ENCODE assay signal across 9 cellular contexts in genomic region chrX:48736303-48736702, GRCh38. TPM values are rescaled to one million over a fixed set of nuclear protein-coding genes. Genes with fewer than 3 reads are reported as not detected.
DNase-seq lines count a peak whose midpoint lies in the region; ATAC-seq and TF ChIP-seq lines count a peak whose summit lies in the region.
"Had no signal": no experiment of that assay in that cellular context is flagged by ENCODE, and none has a peak within 500 bp of the region (broad histone marks: within the 10 kb centered on the region; RNA-seq: fewer than 3 reads in every experiment).

No MANE protein-coding gene starts in this region.

- H4K20me1 ChIP-seq in hepatocyte (ENCODE audit: insufficient read depth, poor library complexity, severe bottlenecking), result no peaks in the 10 kb centered on the region

- 80% methylated on average over 1 of the region's 1 CpG for WGBS in right cardiac atrium
- WGBS in hepatocyte (ENCODE audit: low lambda C conversion rate, missing lambda C conversion rate), result 91% methylated on average over 1 of the region's 1 CpG

- H3K4me2 ChIP-seq in hepatocyte, result peak overlapping the region; percentile 71

- in situ Hi-C loops in ACHN (cut with HindIII; ENCODE audit: low pct_ligation_motif_present, low pct_unique_long_range_greater_than_20kb, low sequenced_read_pairs), result no loop called here

- H3K27me3 ChIP-seq in right cardiac atrium (ENCODE audit: control insufficient read depth, insufficient read depth) (no peaks in the 10 kb centered on the region), right atrium auricular region (no peaks in the 10 kb centered on the region), WERI-Rb-1 (ENCODE audit: insufficient read depth, low read depth, severe bottlenecking) (peaks cover 10% of the 10 kb centered on the region), hepatocyte (no peaks in the 10 kb centered on the region)

- no peak for ATAC-seq in right cardiac atrium

- no peaks in the 10 kb centered on the region for H3K9me3 ChIP-seq in right cardiac atrium (ENCODE audit: control insufficient read depth, low read length)
- no peaks in the 10 kb centered on the region for H3K9me3 ChIP-seq in right atrium auricular region
- peaks cover 4% of the 10 kb centered on the region for H3K9me3 ChIP-seq in WERI-Rb-1 (ENCODE audit: severe bottlenecking)
- H3K9me3 ChIP-seq in hepatocyte (ENCODE audit: low read depth), result no peaks in the 10 kb centered on the region

- DNase-seq in right cardiac atrium, result no peak
- no peak for DNase-seq in right atrium auricular region (ENCODE audit: low spot score)
- no peak for DNase-seq in WERI-Rb-1
- no peak for DNase-seq in hepatocyte (ENCODE audit: low spot score)
- no peak for DNase-seq in ACHN
- no peak for DNase-seq in NCI-H2029 (lab: John Stamatoyannopoulos, UW)
- DNase-seq in NK-92 treated with Interleukin-12 subunit alpha and Interleukin-12 subunit beta, amount 100 ng/mL, for 24 hours (lab: John Stamatoyannopoulos, UW), result no peak
- no peak for DNase-seq in GM19240 (ENCODE audit: insufficient read length, low spot score)

- TF ChIP-seq CTCF in right atrium auricular region (IDR thresholded peaks at IDR 0.05) (no peak), WERI-Rb-1 (IDR thresholded peaks at IDR 0.05; ENCODE audit: low read depth, low read length) (no peak), hepatocyte (IDR thresholded peaks at IDR 0.05; ENCODE audit: poor library complexity) (no peak)

- peak overlapping the region; percentile 41 for H3K4me3 ChIP-seq in right cardiac atrium (ENCODE audit: low read length)
- no peak overlapping the region for H3K4me3 ChIP-seq in right atrium auricular region
- H3K4me3 ChIP-seq in WERI-Rb-1 (ENCODE audit: low read depth, low read length), result peak overlapping the region; percentile 49
- H3K4me3 ChIP-seq in hepatocyte, result no peak overlapping the region

- no peaks in the 10 kb centered on the region for H3K9me2 ChIP-seq in hepatocyte (replicated peaks; ENCODE audit: insufficient read depth)

- intact Hi-C loops in right cardiac atrium (cut with DNase I), result no loop called here

- H3K36me3 ChIP-seq in right atrium auricular region (no peaks in the 10 kb centered on the region), WERI-Rb-1 (no peaks in the 10 kb centered on the region; the same call in 1 of the 2 replicates), hepatocyte (replicated peaks; ENCODE audit: insufficient read depth, low read depth) (no peaks in the 10 kb centered on the region)

- H2AFZ ChIP-seq in hepatocyte, result peak overlapping the region; percentile 28

- H3K27ac ChIP-seq in right cardiac atrium (ENCODE audit: low read length) (peak overlapping the region; percentile 4), right atrium auricular region (peak overlapping the region in 1 of 2 donors; percentile 26), WERI-Rb-1 (no peak overlapping the region), hepatocyte (peak overlapping the region; percentile 29)

- no peaks in the 10 kb centered on the region for H3K79me2 ChIP-seq in hepatocyte

- no peaks in the 10 kb centered on the region for H3K4me1 ChIP-seq in right cardiac atrium (ENCODE audit: control insufficient read depth, insufficient read depth, low read length)
- H3K4me1 ChIP-seq in right atrium auricular region, result peaks cover 0 to 5% of the 10 kb centered on the region in 2 donors
- no peaks in the 10 kb centered on the region for H3K4me1 ChIP-seq in hepatocyte (ENCODE audit: insufficient read depth)

RNA-seq across cellular contexts. Expression of gene GLOD5, which starts 25.2 kb away (rescaled TPM):
- total RNA-seq in right cardiac atrium, result not detected
- not detected for polyA plus RNA-seq in right cardiac atrium
- not detected for total RNA-seq in right atrium auricular region
- total RNA-seq in hepatocyte, result 2.4 TPM in 1 of 2 replicates, not detected in the other
- not detected in 2 replicates for polyA plus RNA-seq in hepatocyte
- total RNA-seq: mononuclear cell had no signal

RNA-seq across cellular contexts. Expression of gene SUV39H1, which starts 39.8 kb away (rescaled TPM):
- total RNA-seq in right cardiac atrium, result 1 to 10 TPM; 3.1 to 7.2 (median 3.9) TPM
- 3.3 TPM for polyA plus RNA-seq in right cardiac atrium
- total RNA-seq in right atrium auricular region, result 1 to 10 TPM; 3.8 to 8.0 TPM
- total RNA-seq in hepatocyte, result 2.9 and 3.1 TPM in 2 replicates
- 5.3 and 9.1 TPM in 2 replicates for polyA plus RNA-seq in hepatocyte

RNA-seq across cellular contexts. Expression of gene GATA1, which starts 50.1 kb away (rescaled TPM):
- not detected for total RNA-seq in right cardiac atrium
- polyA plus RNA-seq in right cardiac atrium, result not detected
- under 1 TPM in 1 of 2 donors, not detected in 1; 0.20 TPM for total RNA-seq in right atrium auricular region
- not detected in 2 replicates for total RNA-seq in hepatocyte
- 0.13 TPM in 1 of 2 replicates, not detected in the other for polyA plus RNA-seq in hepatocyte

RNA-seq across cellular contexts. Expression of gene WAS, which starts 52.7 kb away (rescaled TPM):
- 1 to 10 TPM; 3.0 to 6.2 (median 4.0) TPM for total RNA-seq in right cardiac atrium
- polyA plus RNA-seq in right cardiac atrium, result 1.5 TPM
- total RNA-seq in right atrium auricular region, result 1 to 10 TPM; 3.0 to 4.5 TPM
- 0.32 TPM in 1 of 2 replicates, not detected in the other for total RNA-seq in hepatocyte
- polyA plus RNA-seq in hepatocyte, result 0.73 and 2.4 TPM in 2 replicates

Comparison
In these comparisons a context has a peak if more than half of its experiments do, and no peak if none do; other contexts are left out.
1. H3K4me3 ChIP-seq: peak in right cardiac atrium (single experiment) and WERI-Rb-1 (single experiment); none in right atrium auricular region (0 of 2) and hepatocyte (single experiment).